Comparison of ENCODE assay signal across 7 cellular contexts in the genomic region with DNA sequence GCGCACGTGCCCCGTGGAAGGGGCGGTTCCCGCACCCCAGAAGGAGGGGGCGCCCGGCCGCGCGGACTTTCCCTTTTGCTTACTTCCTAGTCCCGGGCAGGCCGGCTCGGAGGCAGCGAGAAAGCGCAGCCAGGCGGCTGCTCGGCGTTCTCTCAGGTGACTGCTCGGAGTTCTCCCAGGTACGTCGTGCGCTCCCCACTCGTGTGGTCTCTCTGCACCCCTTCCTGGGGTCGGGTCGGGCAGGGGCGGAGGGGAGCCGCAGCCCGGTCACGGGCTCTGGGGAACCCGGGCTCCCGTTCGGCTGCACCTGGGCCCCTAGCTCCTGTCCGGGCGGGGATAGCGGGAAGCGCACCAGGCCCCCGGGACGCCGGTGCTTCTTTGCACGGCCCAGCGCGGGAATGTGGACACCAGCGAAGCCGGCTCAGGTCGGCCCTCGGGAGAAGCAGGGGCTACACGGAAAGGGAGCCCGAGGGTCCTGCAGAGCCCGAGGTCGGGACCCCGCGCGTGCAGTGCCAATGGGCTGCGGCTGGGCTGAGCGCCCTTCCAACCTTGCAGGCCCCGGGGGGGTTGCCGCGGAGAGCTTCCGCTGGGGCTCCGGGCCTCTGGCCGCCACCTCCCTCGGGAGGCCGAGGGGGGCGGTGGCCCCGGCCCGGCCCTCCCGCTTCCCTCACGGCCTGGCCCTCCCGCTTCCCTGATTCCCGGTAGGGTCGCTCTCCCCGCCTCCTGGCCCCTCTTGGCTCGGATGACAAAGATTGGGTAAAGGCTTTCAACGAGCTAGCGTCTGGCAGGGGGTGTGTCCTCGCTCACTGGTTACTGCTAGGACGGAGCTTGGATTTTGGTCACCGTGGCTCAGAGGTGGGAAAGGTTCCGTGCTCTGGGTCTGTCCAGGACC. TPM values are rescaled to one million over a fixed set of nuclear protein-coding genes. Genes with fewer than 3 reads are reported as not detected.
DNase-seq lines count a peak whose midpoint lies in the region; ATAC-seq and TF ChIP-seq lines count a peak whose summit lies in the region.

A gene with protein sequence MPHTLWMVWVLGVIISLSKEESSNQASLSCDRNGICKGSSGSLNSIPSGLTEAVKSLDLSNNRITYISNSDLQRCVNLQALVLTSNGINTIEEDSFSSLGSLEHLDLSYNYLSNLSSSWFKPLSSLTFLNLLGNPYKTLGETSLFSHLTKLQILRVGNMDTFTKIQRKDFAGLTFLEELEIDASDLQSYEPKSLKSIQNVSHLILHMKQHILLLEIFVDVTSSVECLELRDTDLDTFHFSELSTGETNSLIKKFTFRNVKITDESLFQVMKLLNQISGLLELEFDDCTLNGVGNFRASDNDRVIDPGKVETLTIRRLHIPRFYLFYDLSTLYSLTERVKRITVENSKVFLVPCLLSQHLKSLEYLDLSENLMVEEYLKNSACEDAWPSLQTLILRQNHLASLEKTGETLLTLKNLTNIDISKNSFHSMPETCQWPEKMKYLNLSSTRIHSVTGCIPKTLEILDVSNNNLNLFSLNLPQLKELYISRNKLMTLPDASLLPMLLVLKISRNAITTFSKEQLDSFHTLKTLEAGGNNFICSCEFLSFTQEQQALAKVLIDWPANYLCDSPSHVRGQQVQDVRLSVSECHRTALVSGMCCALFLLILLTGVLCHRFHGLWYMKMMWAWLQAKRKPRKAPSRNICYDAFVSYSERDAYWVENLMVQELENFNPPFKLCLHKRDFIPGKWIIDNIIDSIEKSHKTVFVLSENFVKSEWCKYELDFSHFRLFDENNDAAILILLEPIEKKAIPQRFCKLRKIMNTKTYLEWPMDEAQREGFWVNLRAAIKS (plus strand): TSS at position 99 of the 892 bp plus-strand sequence. CDS start 18,628 bp downstream, outside the sequence.

- H2AFZ ChIP-seq in PC-3 (ENCODE audit: low read length) = peak within 1 kb of the TSS; percentile 83

- peak in 2 of 4 donors; percentile 37 to 89 for TF ChIP-seq POLR2A in upper lobe of left lung (IDR thresholded peaks at IDR 0.05)

- H3K9me2 ChIP-seq in PC-3 (replicated peaks; ENCODE audit: low read length) = no peaks in the 10 kb centered on the region

- H3K79me2 ChIP-seq in PC-3 (ENCODE audit: low read length) = no peaks in the 10 kb centered on the region

- TF ChIP-seq EP300 in upper lobe of left lung (IDR thresholded peaks at IDR 0.05) = peak in 1 of 4 donors; percentile 18

- no peaks in the 10 kb centered on the region for H4K20me1 ChIP-seq in PC-3 (ENCODE audit: low read length)

- no TSS peak for BruUV-seq in PC-3 (replicated peaks; lab: Mats Ljungman, UMichigan)

- H3K4me3 ChIP-seq in PC-3 (ENCODE audit: low read length) = peak within 1 kb of the TSS; percentile 79
- peak within 1 kb of the TSS; percentile 29 for H3K4me3 ChIP-seq in cardiac muscle cell
- peak within 1 kb of the TSS; percentile 51 to 83 (median 77) for H3K4me3 ChIP-seq in upper lobe of left lung

- CTCF ChIA-PET in PC-3 (lab: Charles Lee) = interaction anchor here (0.5 to 0.6 kb wide), 2 partner anchors 101 to 415 kb away, joined by 3 to 8 read pairs; no protein-coding TSS in a partner anchor

- H3K36me3 ChIP-seq in PC-3 (ENCODE audit: low read depth, low read length) = peaks cover 15% of the 10 kb centered on the region; the same call in 1 of the 2 replicates
- no peaks in the 10 kb centered on the region for H3K36me3 ChIP-seq in cardiac muscle cell
- H3K36me3 ChIP-seq in upper lobe of left lung = peaks cover 10 to 22% (median 17%) of the 10 kb centered on the region in 4 donors

- H3K9ac ChIP-seq in PC-3 (ENCODE audit: low read length) = peak within 1 kb of the TSS; percentile 41; the same call in 1 of the 2 replicates

- POLR2A ChIA-PET in PC-3 (lab: Charles Lee; ENCODE audit: unreplicated experiment) = no interaction called here

- WGBS in upper lobe of left lung, 2 donors = 0 to 2% methylated on average over 22 to 29 of the region's 79 CpGs

- H3K27me3 ChIP-seq in PC-3 (ENCODE audit: low read length) = no peaks in the 10 kb centered on the region
- peaks cover 42% of the 10 kb centered on the region for H3K27me3 ChIP-seq in cardiac muscle cell
- no peaks in the 10 kb centered on the region for H3K27me3 ChIP-seq in upper lobe of left lung

- no peaks in the 10 kb centered on the region for H3F3A ChIP-seq in PC-3 (ENCODE audit: low read length, unreplicated experiment)

- H3K9me3 ChIP-seq in PC-3 (ENCODE audit: low read length) (no peaks in the 10 kb centered on the region), cardiac muscle cell (ENCODE audit: low read depth) (no peaks in the 10 kb centered on the region), upper lobe of left lung (peaks cover 7 to 20% (median 13%) of the 10 kb centered on the region in 4 donors)

- peak within 1 kb of the TSS; percentile 92 for H3K4me2 ChIP-seq in PC-3 (ENCODE audit: low read length)

- TF ChIP-seq CTCF in PC-3 (conservative IDR thresholded peaks at IDR 0.05; ENCODE audit: low read depth, low read length) = no peak
- TF ChIP-seq CTCF in cardiac muscle cell (IDR thresholded peaks at IDR 0.05; ENCODE audit: low read depth, low read length) = no peak
- TF ChIP-seq CTCF in upper lobe of left lung (IDR thresholded peaks at IDR 0.05) = no peak

- H3K4me1 ChIP-seq in PC-3 (ENCODE audit: insufficient read depth, low read length) (no peaks in the 10 kb centered on the region), cardiac muscle cell (ENCODE audit: low read depth) (peaks cover 3% of the 10 kb centered on the region), upper lobe of left lung (peaks cover 9 to 21% (median 20%) of the 10 kb centered on the region in 4 donors)

- ATAC-seq in GM18861 (IDR thresholded peaks at IDR 0.05; ENCODE audit: unreplicated experiment) = peak; percentile 87
- peak; percentile 80 for ATAC-seq in HG02870 (IDR thresholded peaks at IDR 0.05; ENCODE audit: unreplicated experiment)
- peak; percentile 81 for ATAC-seq in PC-3
- peak; percentile 91 to 95 for ATAC-seq in upper lobe of left lung (ENCODE audit: low FRiP score in 2 of 2)

- intact Hi-C loops in PC-3 (cut with micrococcal nuclease) (no loop called here), posterior vena cava (cut with DNase I) (no loop called here)

- DNase-seq in PC-3 (peak; percentile 43), cardiac muscle cell (ENCODE audit: low read depth in 1 of 2, low spot score in 1 of 2) (peak; percentile 26 to 57), posterior vena cava (ENCODE audit: low spot score) (peak; percentile 96), upper lobe of left lung (peak; percentile 92 to 96)
- peak; percentile 15 to 54 (median 42) for DNase-seq in activated naive CD4-positive, alpha-beta T cell (lab: John Stamatoyannopoulos, UW)

- H3K27ac ChIP-seq in PC-3 (ENCODE audit: low read length) = no peak within 1 kb of the TSS
- no peak within 1 kb of the TSS for H3K27ac ChIP-seq in cardiac muscle cell
- peak within 1 kb of the TSS; percentile 79 to 97 (median 90) for H3K27ac ChIP-seq in upper lobe of left lung

RNA-seq across cellular contexts. Expression of the gene that starts here (rescaled TPM):
- total RNA-seq in PC-3 (2014; rRNA removed) (7.1 and 8.7 TPM in 2 replicates), cardiac muscle cell (0.09 and 0.39 TPM in 2 replicates), posterior vena cava (10 to 100 TPM; 38.5 to 39.8 TPM), upper lobe of left lung (100 to 1,000 TPM in 2 of 6 donors, 10 to 100 TPM in 4; 34.8 to 104 (median 91.2) TPM)
- polyA plus RNA-seq in cardiac muscle cell = 1.0 TPM in 1 of 2 replicates, not detected in the other

Comparison
In these comparisons a context has a peak if more than half of its experiments do, and no peak if none do; other contexts are left out.
1. DNase-seq: peak in every context shown above with its lines; median percentile 96 in posterior vena cava; 94 in upper lobe of left lung; 43 in PC-3; 42 in activated naive CD4-positive, alpha-beta T cell; 42 in cardiac muscle cell.
2. H3K27ac ChIP-seq: peak in upper lobe of left lung (4 of 4); none in PC-3 (single experiment) and cardiac muscle cell (single experiment).
3. H3K4me3 ChIP-seq: peak in every context shown above with its lines; median percentile 79 in PC-3; 77 in upper lobe of left lung; 29 in cardiac muscle cell.
4. Peak in every context shown above with its lines, with median percentiles within 50 percentile points of each other: ATAC-seq.